ENCODE assay signal across 18 cellular contexts in the genomic region with DNA sequence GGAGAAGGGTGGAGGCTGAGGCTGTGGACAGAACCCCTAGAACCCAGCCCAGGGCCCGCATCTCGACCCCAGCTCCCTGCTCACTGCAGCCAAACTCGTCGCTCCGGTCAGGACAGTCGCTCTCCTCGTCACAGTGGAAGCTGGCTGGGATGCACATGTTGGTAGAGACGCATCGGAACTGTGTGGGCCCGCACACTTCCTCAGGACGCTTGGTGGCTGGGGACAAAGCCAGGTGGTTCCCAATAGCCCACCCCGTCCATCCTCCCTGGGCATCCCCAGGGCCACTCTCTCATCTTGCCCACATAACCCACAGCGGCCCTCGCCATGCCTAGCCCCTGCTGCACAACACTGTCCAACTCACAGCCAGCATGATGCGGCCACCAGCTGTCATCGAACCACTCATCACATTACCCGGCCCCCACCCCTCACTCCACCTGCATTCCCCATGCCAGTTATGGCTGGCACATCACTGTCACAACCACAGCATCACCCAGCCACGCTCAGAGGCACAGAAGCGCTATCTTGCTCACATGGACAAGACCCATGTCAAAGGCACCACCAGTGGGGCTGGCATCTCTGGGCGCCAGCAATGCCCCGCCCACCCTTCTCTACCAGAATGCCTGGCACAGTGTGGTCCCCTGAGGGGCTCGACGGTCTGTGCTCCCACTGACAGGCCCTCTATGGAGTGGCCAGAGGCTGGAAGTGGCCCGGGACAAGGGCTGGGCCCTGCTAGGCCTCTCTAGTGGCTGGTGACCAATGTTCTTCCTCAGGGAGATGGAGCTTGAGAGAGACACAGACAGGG. TPM values are rescaled to one million over a fixed set of nuclear protein-coding genes. Genes with fewer than 3 reads are reported as not detected.
DNase-seq lines count a peak whose midpoint lies in the region; ATAC-seq and TF ChIP-seq lines count a peak whose summit lies in the region.
"Had no signal": no experiment of that assay in that cellular context is flagged by ENCODE, and none has a peak within 500 bp of the region (broad histone marks: within the 10 kb centered on the region; RNA-seq: fewer than 3 reads in every experiment).

No MANE protein-coding gene starts in this region.

- no peak overlapping the region for H2AFZ ChIP-seq in mesenchymal stem cell (ENCODE audit: low read depth, low read length)

- H3K4me1 Mint-ChIP-seq in Caco-2 (ENCODE audit: low read depth, unreplicated experiment) (peaks cover 8% of the 10 kb centered on the region), progenitor cell of endocrine pancreas (ENCODE audit: low read depth) (peaks cover 13% of the 10 kb centered on the region)

- no peak overlapping the region for H2BK5ac ChIP-seq in mesenchymal stem cell (ENCODE audit: low read depth, low read length, poor library complexity, severe bottlenecking)

- H3K4me3 Mint-ChIP-seq in Caco-2 (ENCODE audit: unreplicated experiment): no peak overlapping the region
- no peak overlapping the region for H3K4me3 Mint-ChIP-seq in progenitor cell of endocrine pancreas (ENCODE audit: low read depth)

- TF ChIP-seq CTCF in Caco-2 (IDR thresholded peaks at IDR 0.05; ENCODE audit: insufficient read depth in 1 of 2, low read depth in 1 of 2, low read length in 1 of 2, severe bottlenecking in 1 of 2, unreplicated experiment in 1 of 2) (no peak), RWPE2 (IDR thresholded peaks at IDR 0.05; ENCODE audit: poor library complexity, severe bottlenecking) (no peak), progenitor cell of endocrine pancreas (IDR thresholded peaks at IDR 0.05; ENCODE audit: unreplicated experiment) (no peak), coronary artery (IDR thresholded peaks at IDR 0.05) (no peak)

- H3K27ac ChIP-seq in RWPE2 (ENCODE audit: poor library complexity, severe bottlenecking): no peak overlapping the region
- no peak overlapping the region for H3K27ac ChIP-seq in mesenchymal stem cell (ENCODE audit: low read length, poor library complexity, severe bottlenecking)
- H3K27ac ChIP-seq in coronary artery: peak overlapping the region in 1 of 2 donors; percentile 19

- H4K91ac ChIP-seq in mesenchymal stem cell (ENCODE audit: low read length): peak overlapping the region; percentile 49

- H2BK15ac ChIP-seq in mesenchymal stem cell (ENCODE audit: low read depth, poor library complexity, severe bottlenecking): no peak overlapping the region

- H3K79me1 ChIP-seq in mesenchymal stem cell (replicated peaks; ENCODE audit: low read length, poor library complexity, severe bottlenecking): peaks cover 53% of the 10 kb centered on the region

- H2BK120ac ChIP-seq in mesenchymal stem cell (ENCODE audit: low read depth, low read length): no peak overlapping the region

- H3K27me3 ChIP-seq in Caco-2 (replicated peaks; ENCODE audit: control insufficient read depth, insufficient read depth, low read length) (no peaks in the 10 kb centered on the region), RWPE2 (ENCODE audit: insufficient read depth, poor library complexity, severe bottlenecking) (no peaks in the 10 kb centered on the region), mesenchymal stem cell (ENCODE audit: control insufficient read depth in 1 of 2, insufficient read depth in 1 of 2, low read length in 2 of 2) (no peaks in the 10 kb centered on the region)
- H3K27me3 ChIP-seq: MG63 had no signal

- H4K8ac ChIP-seq in mesenchymal stem cell (ENCODE audit: low read length): no peak overlapping the region

- no peak for DNase-seq in Caco-2
- peak; percentile 44 for DNase-seq in RWPE2 (ENCODE audit: low spot score)
- no peak for DNase-seq in mesenchymal stem cell
- DNase-seq in progenitor cell of endocrine pancreas (ENCODE audit: low spot score, unreplicated experiment): no peak
- DNase-seq in DMS153 (lab: John Stamatoyannopoulos, UW): no peak
- DNase-seq in coronary artery (ENCODE audit: low spot score): no peak
- DNase-seq: DMS53; KG1; MG63; NCI-H2029 treated with DMSO at 0.1 percent for 48 hours; NCI-H446 treated with DMSO at 0.1 percent for 48 hours; NCI-H526; NCI-H82; NK-92 treated with Interleukin-12 subunit alpha and Interleukin-12 subunit beta, amount 100 ng/mL, for 24 hours; PC-3; SHP77 had no signal

- H3K36me3 Mint-ChIP-seq in Caco-2 (ENCODE audit: insufficient read depth, unreplicated experiment) (peaks cover 54% of the 10 kb centered on the region), progenitor cell of endocrine pancreas (ENCODE audit: insufficient read depth) (peaks cover 36% of the 10 kb centered on the region)

- H2AK5ac ChIP-seq in mesenchymal stem cell (ENCODE audit: low read length, severe bottlenecking): no peak overlapping the region

- no peak overlapping the region for H3K4me3 ChIP-seq in Caco-2 (ENCODE audit: low read depth, low read length)
- no peak overlapping the region for H3K4me3 ChIP-seq in RWPE2 (ENCODE audit: severe bottlenecking)
- no peak overlapping the region for H3K4me3 ChIP-seq in mesenchymal stem cell (ENCODE audit: insufficient read depth in 1 of 2, low read depth in 1 of 2, low read length in 2 of 2)
- no peak overlapping the region for H3K4me3 ChIP-seq in coronary artery
- H3K4me3 ChIP-seq: MG63 had no signal

- WGBS in mesenchymal stem cell: 94% methylated on average over 24 of the region's 24 CpGs

- H3K9me3 Mint-ChIP-seq in Caco-2 (ENCODE audit: unreplicated experiment) (no peaks in the 10 kb centered on the region), progenitor cell of endocrine pancreas (ENCODE audit: low read depth) (no peaks in the 10 kb centered on the region)

- no peak overlapping the region for H3K14ac ChIP-seq in mesenchymal stem cell (ENCODE audit: low read length in 2 of 2)

- H3K36me3 ChIP-seq in Caco-2 (ENCODE audit: control insufficient read depth, insufficient read depth, low read length): peaks cover 4% of the 10 kb centered on the region
- peaks cover 11% of the 10 kb centered on the region; the same call in 1 of the 2 replicates for H3K36me3 ChIP-seq in RWPE2 (ENCODE audit: low read depth)
- H3K36me3 ChIP-seq in mesenchymal stem cell (ENCODE audit: control insufficient read depth in 1 of 2, insufficient read depth in 2 of 2, low read depth in 1 of 2, low read length in 2 of 2): peaks cover 95 to 98% of the 10 kb centered on the region in 2 experiments

- BruUV-seq in Caco-2 (replicated peaks; lab: Mats Ljungman, UMichigan): no TSS peak

- POLR2A ChIA-PET in Caco-2 (lab: Charles Lee): no interaction called here

- no peak overlapping the region for H3K4me2 ChIP-seq in mesenchymal stem cell (ENCODE audit: low read length, poor library complexity, severe bottlenecking)

- intact Hi-C loops in Caco-2 (cut with micrococcal nuclease; ENCODE audit: unreplicated experiment): no loop called here

- CTCF ChIA-PET in Caco-2 (lab: Charles Lee): no interaction called here

- no peak overlapping the region for H3K9ac ChIP-seq in mesenchymal stem cell (ENCODE audit: low read length)

- H3K4me1 ChIP-seq in Caco-2 (no peaks in the 10 kb centered on the region), RWPE2 (ENCODE audit: insufficient read depth, poor library complexity, severe bottlenecking) (no peaks in the 10 kb centered on the region), mesenchymal stem cell (ENCODE audit: control insufficient read depth, insufficient read depth, low read depth, low read length) (no peaks in the 10 kb centered on the region)

- ATAC-seq in RWPE2 (ENCODE audit: low read depth) (no peak), GM21423 (IDR thresholded peaks at IDR 0.05; ENCODE audit: unreplicated experiment) (no peak), GM21717 (IDR thresholded peaks at IDR 0.05; ENCODE audit: unreplicated experiment) (no peak)
- ATAC-seq: PC-3 had no signal

- H3K9me3 ChIP-seq in Caco-2 (no peaks in the 10 kb centered on the region), RWPE2 (ENCODE audit: severe bottlenecking) (no peaks in the 10 kb centered on the region), mesenchymal stem cell (ENCODE audit: control insufficient read depth, low read length) (no peaks in the 10 kb centered on the region)
- H3K9me3 ChIP-seq: MG63 had no signal

- H3K27me3 Mint-ChIP-seq in Caco-2 (ENCODE audit: insufficient read depth, unreplicated experiment) (no peaks in the 10 kb centered on the region), progenitor cell of endocrine pancreas (no peaks in the 10 kb centered on the region)

- H3K4ac ChIP-seq in mesenchymal stem cell (ENCODE audit: low read depth in 1 of 2, low read length in 2 of 2): no peak overlapping the region

- H3K27ac Mint-ChIP-seq in Caco-2 (ENCODE audit: unreplicated experiment) (peak overlapping the region; percentile 77), progenitor cell of endocrine pancreas (peak overlapping the region; percentile 83)

- H2BK12ac ChIP-seq in mesenchymal stem cell (ENCODE audit: low read length in 2 of 2): no peak overlapping the region

- H3K23ac ChIP-seq in mesenchymal stem cell (ENCODE audit: low read length in 2 of 2): no peak overlapping the region

- H3K18ac ChIP-seq in mesenchymal stem cell (ENCODE audit: low read depth in 1 of 2, low read length in 2 of 2): no peak overlapping the region

RNA-seq across cellular contexts. Expression of a gene that starts 51.7 kb away (rescaled TPM):
- total RNA-seq in Caco-2 (2022) (234 and 237 TPM in 2 replicates), progenitor cell of endocrine pancreas (656 and 657 TPM in 2 replicates)
- polyA plus RNA-seq in mesenchymal stem cell (2013, experiment 1 of 2): 26.3 TPM
- 21.0 TPM for polyA plus RNA-seq in mesenchymal stem cell (2013, experiment 2 of 2)
